Comparison of ENCODE assay signal across 9 cellular contexts in the genomic region with DNA sequence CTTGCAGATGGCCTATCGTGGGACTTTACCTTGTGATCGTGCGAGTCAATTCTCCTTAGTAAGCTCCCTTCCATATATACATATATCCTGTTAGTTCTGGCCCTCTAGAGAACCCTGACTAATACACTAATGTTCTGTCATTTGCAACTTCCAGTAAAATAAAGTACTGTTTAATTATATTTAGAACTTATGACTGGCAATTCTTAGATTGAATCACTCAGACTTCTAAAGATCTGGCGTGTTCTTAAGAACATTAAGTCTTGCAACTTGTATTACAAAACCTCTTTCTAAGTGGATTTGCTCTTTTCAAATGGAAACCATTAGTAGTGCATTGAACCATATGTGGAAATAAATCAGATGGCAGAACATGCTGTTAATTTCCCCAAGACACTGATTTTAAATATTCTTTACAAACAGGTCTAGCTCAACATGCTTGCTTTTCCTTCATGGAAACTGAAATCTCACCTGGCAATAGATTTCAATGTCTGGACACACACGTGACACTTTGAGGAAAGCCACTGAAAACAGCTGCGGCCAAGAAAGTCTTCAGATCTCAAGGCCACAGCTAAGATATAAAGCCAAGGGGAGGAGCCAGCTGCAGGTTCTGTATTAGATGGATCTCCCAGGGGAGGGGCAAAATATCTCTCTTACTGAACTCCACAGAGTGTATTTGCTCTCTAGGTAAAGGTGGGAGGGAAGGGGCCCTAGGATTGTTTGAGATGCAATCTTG. TPM values are rescaled to one million over a fixed set of nuclear protein-coding genes. Genes with fewer than 3 reads are reported as not detected.
DNase-seq lines count a peak whose midpoint lies in the region; ATAC-seq and TF ChIP-seq lines count a peak whose summit lies in the region.
"Had no signal": no experiment of that assay in that cellular context is flagged by ENCODE, and none has a peak within 500 bp of the region (broad histone marks: within the 10 kb centered on the region; RNA-seq: fewer than 3 reads in every experiment).

No MANE protein-coding gene starts in this region.

- H3K9me3 ChIP-seq in OCI-LY3 (ENCODE audit: insufficient read depth, low read length) = no peaks in the 10 kb centered on the region
- H3K9me3 ChIP-seq in colonic mucosa = no peaks in the 10 kb centered on the region

- intact Hi-C loops in activated naive CD4-positive, alpha-beta T cell treated with anti-CD3 and anti-CD28 coated beads for 36 hours (cut with micrococcal nuclease) = loop anchor here (1.0 kb wide), 5 partner anchors 23 to 65 kb away; no protein-coding TSS in a partner anchor
- intact Hi-C loops in colonic mucosa (cut with DNase I) = no loop called here

- ATAC-seq in HG02678 (IDR thresholded peaks at IDR 0.05; ENCODE audit: unreplicated experiment) = peak; percentile 43

- H3K36me3 ChIP-seq in OCI-LY3 (replicated peaks; ENCODE audit: low read depth, low read length) (no peaks in the 10 kb centered on the region), colonic mucosa (no peaks in the 10 kb centered on the region)

- H3K79me2 ChIP-seq in OCI-LY3 (ENCODE audit: low read length) = no peaks in the 10 kb centered on the region; the same call in 1 of the 2 replicates

- H3K4me2 ChIP-seq in OCI-LY3 (ENCODE audit: low read length) = peak overlapping the region; percentile 59

- H3K9ac ChIP-seq in OCI-LY3 (ENCODE audit: low read length) (peak overlapping the region; percentile 25), colonic mucosa (ENCODE audit: low read depth in 2 of 2, low read length in 2 of 2) (no peak overlapping the region)

- H3K4me1 Mint-ChIP-seq in activated naive CD4-positive, alpha-beta T cell treated with anti-CD3 and anti-CD28 coated beads for 36 hours (ENCODE audit: low read depth) = peaks cover 20% of the 10 kb centered on the region

- no peak overlapping the region for H3K27ac Mint-ChIP-seq in activated naive CD4-positive, alpha-beta T cell treated with anti-CD3 and anti-CD28 coated beads for 36 hours
- H3K27ac Mint-ChIP-seq: dendritic cell treated with granulocyte-macrophage colony-stimulating factor and Interleukin-4, amounts not matched to agents 40 ng/mL and 50 ng/mL, for 4 days had no signal

- H3K27me3 ChIP-seq in OCI-LY3 (ENCODE audit: low read depth, low read length) (no peaks in the 10 kb centered on the region), colonic mucosa (no peaks in the 10 kb centered on the region)

- peak overlapping the region; percentile 70 for H3K27ac ChIP-seq in OCI-LY3 (ENCODE audit: low read length)
- no peak overlapping the region for H3K27ac ChIP-seq in colonic mucosa

- no peaks in the 10 kb centered on the region for H3K27me3 Mint-ChIP-seq in activated naive CD4-positive, alpha-beta T cell treated with anti-CD3 and anti-CD28 coated beads for 36 hours (ENCODE audit: low read depth)
- H3K27me3 Mint-ChIP-seq: dendritic cell treated with granulocyte-macrophage colony-stimulating factor and Interleukin-4, amounts not matched to agents 40 ng/mL and 50 ng/mL, for 4 days had no signal

- no peak overlapping the region for H2AFZ ChIP-seq in OCI-LY3 (ENCODE audit: low read depth, low read length)

- H3K4me3 ChIP-seq in OCI-LY3 (ENCODE audit: low read length) (peak overlapping the region; percentile 26), colonic mucosa (no peak overlapping the region)

- CTCF ChIA-PET in activated naive CD4-positive, alpha-beta T cell treated with anti-CD3 and anti-CD28 coated beads for 36 hours (lab: Charles Lee) = interaction anchor here (0.6 to 1.1 kb wide), 2 partner anchors 113 to 337 kb away, joined by 3 read pairs; no protein-coding TSS in a partner anchor

- H3K4me1 ChIP-seq in OCI-LY3 (ENCODE audit: low read length) (peaks cover 89% of the 10 kb centered on the region), colonic mucosa (no peaks in the 10 kb centered on the region)

- H4K20me1 ChIP-seq in OCI-LY3 (ENCODE audit: insufficient read depth, low read length) = no peaks in the 10 kb centered on the region

- no peak for TF ChIP-seq CTCF in OCI-LY3 (IDR thresholded peaks at IDR 0.05; ENCODE audit: low read depth, low read length)
- TF ChIP-seq CTCF in colonic mucosa (IDR thresholded peaks at IDR 0.05) = no peak

- no peaks in the 10 kb centered on the region for H3K9me3 Mint-ChIP-seq in activated naive CD4-positive, alpha-beta T cell treated with anti-CD3 and anti-CD28 coated beads for 36 hours
- H3K9me3 Mint-ChIP-seq: dendritic cell treated with granulocyte-macrophage colony-stimulating factor and Interleukin-4, amounts not matched to agents 40 ng/mL and 50 ng/mL, for 4 days had no signal

- H3K4me3 Mint-ChIP-seq in activated naive CD4-positive, alpha-beta T cell treated with anti-CD3 and anti-CD28 coated beads for 36 hours = no peak overlapping the region
- H3K4me3 Mint-ChIP-seq: dendritic cell treated with granulocyte-macrophage colony-stimulating factor and Interleukin-4, amounts not matched to agents 40 ng/mL and 50 ng/mL, for 4 days had no signal

- peak; percentile 18 for DNase-seq in activated naive CD4-positive, alpha-beta T cell treated with anti-CD3 and anti-CD28 coated beads for 36 hours
- DNase-seq in activated naive CD4-positive, alpha-beta T cell treated with anti-CD3 and anti-CD28 coated beads, Interleukin-2, amount 50 U/mL, for 16 hours = no peak
- peak; percentile 51 for DNase-seq in renal cortical epithelial cell (ENCODE audit: low read depth)
- no peak for DNase-seq in colonic mucosa
- no peak for DNase-seq in amniotic stem cell (lab: John Stamatoyannopoulos, UW)
- DNase-seq in amygdala (lab: John Stamatoyannopoulos, UW) = no peak

- H3K36me3 Mint-ChIP-seq in activated naive CD4-positive, alpha-beta T cell treated with anti-CD3 and anti-CD28 coated beads for 36 hours (ENCODE audit: low read depth) = no peaks in the 10 kb centered on the region

RNA-seq across cellular contexts. Expression of gene PMAIP1, which starts 50.6 kb away (rescaled TPM):
- 100 to 1,000 TPM; 132 to 141 TPM for total RNA-seq in activated naive CD4-positive, alpha-beta T cell treated with anti-CD3 and anti-CD28 coated beads for 36 hours
- total RNA-seq in renal cortical epithelial cell = 11.6 and 69.3 TPM in 2 replicates
- total RNA-seq in colonic mucosa = 1 to 10 TPM; 4.3 to 4.9 TPM

Comparison
In these comparisons a context has a peak if more than half of its experiments do, and no peak if none do; other contexts are left out.
1. DNase-seq: peak in activated naive CD4-positive, alpha-beta T cell treated with anti-CD3 and anti-CD28 coated beads for 36 hours (single experiment) and renal cortical epithelial cell (single experiment); none in activated naive CD4-positive, alpha-beta T cell treated with anti-CD3 and anti-CD28 coated beads, Interleukin-2, amount 50 U/mL, for 16 hours (single experiment), colonic mucosa (single experiment), amniotic stem cell (single experiment) and amygdala (0 of 56).